39 cellular contexts compared by ENCODE assay signal in the genomic region with DNA sequence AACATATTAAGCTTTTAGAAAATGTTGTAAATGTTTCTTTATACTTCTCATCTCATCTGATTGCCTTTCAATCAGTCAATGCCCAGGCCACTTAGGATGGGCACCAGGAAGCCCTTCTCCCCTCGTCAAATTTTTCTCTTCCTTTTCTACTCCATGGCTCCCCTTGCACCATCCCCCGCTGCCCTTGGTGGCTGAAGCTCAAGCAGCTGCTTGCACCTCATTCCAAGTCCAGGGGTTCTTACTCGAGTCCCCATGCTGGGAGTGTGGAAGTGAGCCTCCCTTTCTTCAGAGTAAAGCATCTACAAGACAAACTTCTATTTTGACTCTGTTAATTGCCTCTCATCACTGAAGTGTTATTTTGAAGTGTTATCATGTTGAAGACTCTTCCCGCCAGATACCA. TPM values are rescaled to one million over a fixed set of nuclear protein-coding genes. Genes with fewer than 3 reads are reported as not detected.
"Had no signal": no experiment of that assay in that cellular context is flagged by ENCODE, and none has a peak within 500 bp of the region (broad histone marks: within the 10 kb centered on the region; RNA-seq: fewer than 3 reads in every experiment).

No MANE protein-coding gene starts in this region.

- H3K36me3 ChIP-seq: MG63 had no signal

- H3K4me3 ChIP-seq: MG63 had no signal

- H3K27me3 ChIP-seq: MG63 had no signal

- DNase-seq: Karpas-422, Kasumi-1, KG1, MG63, MM.1S, MV-4-11, NCI-H1048, NCI-H1092, NCI-H1092 treated with DMSO at 0.1 percent for 48 hours, NCI-H1105, NCI-H1105 treated with DMSO at 0.1 percent for 48 hours, NCI-H1417 treated with DMSO at 0.1 percent for 48 hours, NCI-H1436, NCI-H1436 treated with DMSO at 0.1 percent for 48 hours, NCI-H146, NCI-H1694, NCI-H1694 treated with DMSO at 0.1 percent for 48 hours, NCI-H187, NCI-H187 treated with DMSO at 0.1 percent for 48 hours, NCI-H1930, NCI-H2029, NCI-H2029 treated with DMSO at 0.1 percent for 48 hours, NCI-H2081, NCI-H2081 treated with DMSO at 0.1 percent for 48 hours, NCI-H2107, NCI-H2171, NCI-H2171 treated with DMSO at 0.1 percent for 48 hours, NCI-H2227 treated with DMSO at 0.1 percent for 48 hours, NCI-H226, NCI-H345, NCI-H446, NCI-H446 treated with DMSO at 0.1 percent for 48 hours, NCI-H510A, NCI-H510A treated with DMSO at 0.1 percent for 48 hours had no signal

- H3K4me2 ChIP-seq: KMS-11 had no signal

RNA-seq across cellular contexts. Expression of a gene that starts 39.7 kb away (rescaled TPM):
- total RNA-seq: LHCN-M2, M059J, MCF 10A, NCI-H460 had no signal
